Comparison of ENCODE assay signal across 1 cellular context in genomic region chr11:107591098-107591445, GRCh38.
TF ChIP-seq lines count a peak whose summit lies in the region.

Gene ELMOD1, plus strand, starts transcription at chr11:107591147. Its CDS starts 27,043 bp downstream, at chr11:107618190.

TF ChIP-seq in IMR-90, 13 proteins besides CTCF, POLR2A, EP300 and RAD21:
- TF ChIP-seq BHLHE40 (IDR thresholded peaks at IDR 0.05; ENCODE audit: low read depth, low read length): no peak
- TF ChIP-seq RFX5 (IDR thresholded peaks at IDR 0.05; ENCODE audit: low read depth, low read length): no peak
- no peak for TF ChIP-seq ELK1 (IDR thresholded peaks at IDR 0.05; ENCODE audit: borderline replicate concordance, low read depth, low read length)
- TF ChIP-seq MXI1 (IDR thresholded peaks at IDR 0.05; ENCODE audit: borderline replicate concordance, low read depth, low read length): no peak
- TF ChIP-seq MAFK (IDR thresholded peaks at IDR 0.05; ENCODE audit: low read depth, low read length): no peak
- no peak for TF ChIP-seq CHD1 (IDR thresholded peaks at IDR 0.05; ENCODE audit: low read depth, low read length)
- no peak for TF ChIP-seq MAZ (IDR thresholded peaks at IDR 0.05; ENCODE audit: borderline replicate concordance, low read depth, low read length)
